14 cellular contexts compared by ENCODE assay signal in the genomic region with DNA sequence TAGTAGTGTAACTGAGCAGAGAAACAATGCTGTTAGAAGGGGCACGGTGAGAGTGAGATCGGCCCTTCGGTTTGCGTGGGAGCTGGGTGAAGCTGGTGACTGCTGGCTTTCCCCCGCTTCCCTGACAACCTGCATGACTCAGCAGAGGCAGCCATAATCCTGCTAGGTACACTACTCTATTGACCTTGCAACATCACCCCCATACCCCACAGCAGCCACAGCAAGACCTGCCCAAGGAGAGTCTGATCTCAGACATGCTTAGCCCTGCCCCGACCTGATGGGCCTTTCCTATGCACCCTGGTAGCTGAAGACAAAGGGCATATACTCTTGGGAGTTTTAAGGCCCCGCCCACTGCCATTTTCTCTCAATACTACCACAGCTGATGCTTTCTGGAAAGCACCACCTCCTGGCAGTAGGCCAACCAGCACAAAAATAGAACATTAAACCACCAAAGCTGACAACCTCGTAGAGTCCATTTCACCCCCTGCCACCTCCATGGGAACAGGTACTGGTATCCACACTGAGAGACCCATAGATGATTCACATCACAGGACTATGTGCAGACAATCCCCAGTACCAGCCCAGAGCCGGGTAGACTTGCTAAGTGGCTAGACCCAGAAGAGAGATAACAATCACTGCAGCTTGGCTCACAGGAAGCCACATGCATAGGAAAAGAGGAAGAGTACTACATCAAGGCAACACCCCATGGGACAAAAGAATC.
DNase-seq lines count a peak whose midpoint lies in the region; ATAC-seq, FAIRE-seq and TF ChIP-seq lines count a peak whose summit lies in the region.
"Had no signal": no experiment of that assay in that cellular context is flagged by ENCODE, and none has a peak within 500 bp of the region (broad histone marks: within the 10 kb centered on the region; RNA-seq: fewer than 3 reads in every experiment).

No MANE protein-coding gene starts in this region.

- TF ChIP-seq EP300 in stomach (IDR thresholded peaks at IDR 0.05) = no peak

- H3K4me1 ChIP-seq in BE2C (peaks cover 3% of the 10 kb centered on the region; the same call in 1 of the 2 replicates), Loucy (ENCODE audit: insufficient read depth, low read length, poor library complexity, severe bottlenecking) (peaks cover 24% of the 10 kb centered on the region), stomach (no peaks in the 10 kb centered on the region)
- H3K4me1 ChIP-seq: SJSA1 had no signal

- H3K4me3 ChIP-seq in BE2C (ENCODE audit: low read depth, low read length) (no peak overlapping the region), Loucy (ENCODE audit: low read length, poor library complexity, severe bottlenecking) (peak overlapping the region; percentile 35), stomach (no peak overlapping the region)
- H3K4me3 ChIP-seq: GM23248, SJSA1 had no signal

- no peak for ATAC-seq in HG02981 (IDR thresholded peaks at IDR 0.05; ENCODE audit: unreplicated experiment)
- ATAC-seq: naive thymus-derived CD8-positive, alpha-beta T cell had no signal

- no peaks in the 10 kb centered on the region for H3K79me2 ChIP-seq in Loucy (ENCODE audit: insufficient read depth, low read length)

- no peak for TF ChIP-seq CTCF in BE2C (IDR thresholded peaks at IDR 0.05; ENCODE audit: low read depth, low read length)
- TF ChIP-seq CTCF in Loucy (conservative IDR thresholded peaks at IDR 0.05; ENCODE audit: low read length) = no peak
- TF ChIP-seq CTCF in stomach (IDR thresholded peaks at IDR 0.05) = no peak

- peak; percentile 22 for DNase-seq in BE2C
- no peak for DNase-seq in GM12891 (ENCODE audit: insufficient read length, low spot score)
- peak; percentile 3 for DNase-seq in astrocyte of the hippocampus (ENCODE audit: low read depth, low spot score)
- DNase-seq in pons (ENCODE audit: low spot score) = no peak
- DNase-seq in effector CD4-positive, alpha-beta T cell = no peak
- DNase-seq in stomach = no peak
- DNase-seq: Calu3; GM23248; stimulated activated naive CD4-positive, alpha-beta T cell treated with Interleukin-2 at 50 U/mL for 16 hours had no signal

- H3K9me3 ChIP-seq in BE2C = no peaks in the 10 kb centered on the region
- no peaks in the 10 kb centered on the region; the same call in 1 of the 2 replicates for H3K9me3 ChIP-seq in Loucy (ENCODE audit: insufficient read depth, low read depth, low read length)
- peaks cover 0 to 6% (median 3%) of the 10 kb centered on the region in 4 donors for H3K9me3 ChIP-seq in stomach
- H3K9me3 ChIP-seq: SJSA1 had no signal

- TF ChIP-seq POLR2A in GM12891 (IDR thresholded peaks at IDR 0.05; ENCODE audit: low read depth, low read length) = no peak
- no peak for TF ChIP-seq POLR2A in stomach (IDR thresholded peaks at IDR 0.05)

- H3F3A ChIP-seq in Loucy (ENCODE audit: low read depth) = no peaks in the 10 kb centered on the region

- H3K27me3 ChIP-seq in BE2C (0 out of 2 replicates have a peak, but pooled peaks cover 2% of the 10 kb centered on the region), Loucy (ENCODE audit: insufficient read depth, low read length, poor library complexity, severe bottlenecking) (no peaks in the 10 kb centered on the region), stomach (no peaks in the 10 kb centered on the region)
- H3K27me3 ChIP-seq: SJSA1 had no signal

- H3K36me3 ChIP-seq in BE2C (no peaks in the 10 kb centered on the region), Loucy (ENCODE audit: insufficient read depth, low read length) (no peaks in the 10 kb centered on the region), stomach (no peaks in the 10 kb centered on the region)
- H3K36me3 ChIP-seq: SJSA1 had no signal

- H3K9ac ChIP-seq in Loucy (ENCODE audit: low read depth, low read length, poor library complexity, severe bottlenecking) = peak overlapping the region; percentile 14
- H3K9ac ChIP-seq: GM23248 had no signal

- intact Hi-C loops in stomach (cut with DNase I; ENCODE audit: low total_unique reads) = no loop called here

- peak overlapping the region; percentile 43 for H2AFZ ChIP-seq in Loucy (ENCODE audit: low read length)
- H2AFZ ChIP-seq: GM23248 had no signal

- H3K9me2 ChIP-seq in Loucy (replicated peaks; ENCODE audit: low read depth, low read length) = no peaks in the 10 kb centered on the region

- FAIRE-seq in GM12891 (lab: Jason Lieb, UNC) = peak; percentile 89

- WGBS in stomach, 5 donors = 65 to 78% (median 72%) methylated on average over 9 of the region's 9 CpGs

- H3K27ac ChIP-seq in stomach = no peak overlapping the region
- H3K27ac ChIP-seq: epithelial cell of prostate, GM23248, SJSA1 had no signal

- no peaks in the 10 kb centered on the region for H4K20me1 ChIP-seq in Loucy (ENCODE audit: insufficient read depth, low read length, poor library complexity, severe bottlenecking)

- H3K4me2 ChIP-seq in Loucy (ENCODE audit: low read depth, low read length, poor library complexity, severe bottlenecking) = peak overlapping the region; percentile 53

TF ChIP-seq in GM12891, 5 proteins besides CTCF, POLR2A, EP300 and RAD21:
- TF ChIP-seq SPI1 (IDR thresholded peaks at IDR 0.05; ENCODE audit: low read depth, low read length) (0 out of 2 replicates have a peak, but pooled peaks have one; percentile 7), TAF1 (IDR thresholded peaks at IDR 0.05; ENCODE audit: low read depth, low read length) (no peak)
TF ChIP-seq in GM12891: peak in this region for 1.

Comparison
In these comparisons a context has a peak if more than half of its experiments do, and no peak if none do; other contexts are left out.
1. DNase-seq: peak in BE2C (single experiment) and astrocyte of the hippocampus (single experiment); none in GM12891 (single experiment), pons (single experiment), effector CD4-positive, alpha-beta T cell (single experiment) and stomach (single experiment).